ENCODE assay signal across 10 cellular contexts in genomic region chr3:1092771-1093170, GRCh38. TPM values are rescaled to one million over a fixed set of nuclear protein-coding genes. Genes with fewer than 3 reads are reported as not detected.
DNase-seq lines count a peak whose midpoint lies in the region; ATAC-seq and TF ChIP-seq lines count a peak whose summit lies in the region.
"Had no signal": no experiment of that assay in that cellular context is flagged by ENCODE, and none has a peak within 500 bp of the region (broad histone marks: within the 10 kb centered on the region; RNA-seq: fewer than 3 reads in every experiment).

Gene CNTN6 (plus strand): TSS chr3:1093024. CDS start chr3:1148009, 54,985 bp downstream.

- H3K36me3 Mint-ChIP-seq in chondrocyte (ENCODE audit: low read depth), result peaks cover 6% of the 10 kb centered on the region

- DNase-seq in NCI-H2171 treated with DMSO at 0.1 percent for 48 hours (lab: John Stamatoyannopoulos, UW) (peak; percentile 19), NCI-H2171 (lab: John Stamatoyannopoulos, UW) (no peak), chondrocyte (ENCODE audit: low spot score) (no peak), left lung (no peak), superior temporal gyrus (ENCODE audit: extremely low spot score) (peak; percentile 68), psoas muscle (no peak), GM19240 (ENCODE audit: insufficient read length, low spot score) (no peak), PC-9 (no peak)
- DNase-seq: DMS153 had no signal

- H3F3A ChIP-seq in PC-9 (ENCODE audit: insufficient read depth, low read depth), result no peaks in the 10 kb centered on the region

- CTCF ChIA-PET in PC-9 (lab: Charles Lee), result no interaction called here

- H3K36me3 ChIP-seq in left lung, result no peaks in the 10 kb centered on the region
- no peaks in the 10 kb centered on the region for H3K36me3 ChIP-seq in psoas muscle (ENCODE audit: insufficient read depth in 1 of 2, low read depth in 1 of 2)
- H3K36me3 ChIP-seq in PC-9 (ENCODE audit: low read depth), result no peaks in the 10 kb centered on the region
- H3K36me3 ChIP-seq: SJSA1 had no signal

- H3K4me2 ChIP-seq in PC-9, result no peak within 1 kb of the TSS

- H3K9me3 Mint-ChIP-seq in chondrocyte (ENCODE audit: low read depth), result peaks cover 11% of the 10 kb centered on the region

- ATAC-seq in left lung (peak; percentile 73), psoas muscle (no peak)

- no peaks in the 10 kb centered on the region for H3K79me2 ChIP-seq in PC-9 (ENCODE audit: low read depth)

- H3K27me3 Mint-ChIP-seq in chondrocyte (ENCODE audit: low read depth), result no peaks in the 10 kb centered on the region

- intact Hi-C loops in left lung (cut with DNase I), result no loop called here
- intact Hi-C loops in psoas muscle (cut with DNase I), result no loop called here
- intact Hi-C loops in PC-9 (cut with micrococcal nuclease; ENCODE audit: unreplicated experiment), result no loop called here

- H3K27ac Mint-ChIP-seq in chondrocyte (ENCODE audit: unreplicated experiment), result peak within 1 kb of the TSS; percentile 54

- TF ChIP-seq CTCF in chondrocyte (IDR thresholded peaks at IDR 0.05) (no peak), left lung (IDR thresholded peaks at IDR 0.05) (no peak), psoas muscle (IDR thresholded peaks at IDR 0.05) (no peak), PC-9 (conservative IDR thresholded peaks at IDR 0.05) (no peak)

- no peaks in the 10 kb centered on the region for H3K27me3 ChIP-seq in left lung
- no peaks in the 10 kb centered on the region for H3K27me3 ChIP-seq in psoas muscle (ENCODE audit: insufficient read depth in 3 of 3, low read length in 2 of 3)
- no peaks in the 10 kb centered on the region for H3K27me3 ChIP-seq in PC-9 (ENCODE audit: insufficient read depth, low read depth)
- H3K27me3 ChIP-seq: SJSA1 had no signal

- peaks cover 41% of the 10 kb centered on the region for H3K4me1 Mint-ChIP-seq in chondrocyte (ENCODE audit: low read depth)

- 13 to 27% (median 23%) methylated on average over 7 of the region's 7 CpGs for WGBS in psoas muscle, 3 donors

- POLR2A ChIA-PET in PC-9 (lab: Charles Lee; ENCODE audit: unreplicated experiment), result no interaction called here

- peak within 1 kb of the TSS; percentile 63 for H3K4me3 Mint-ChIP-seq in chondrocyte (ENCODE audit: unreplicated experiment)

- H2AFZ ChIP-seq in PC-9, result no peak within 1 kb of the TSS

- peak within 1 kb of the TSS in 1 of 2 donors; percentile 17 for H3K4me3 ChIP-seq in left lung
- no peak within 1 kb of the TSS for H3K4me3 ChIP-seq in psoas muscle
- H3K4me3 ChIP-seq in PC-9, result no peak within 1 kb of the TSS
- H3K4me3 ChIP-seq: SJSA1 had no signal

- H3K9me3 ChIP-seq in left lung, result peaks cover 0 to 6% of the 10 kb centered on the region in 2 donors
- H3K9me3 ChIP-seq in psoas muscle, result no peaks in the 10 kb centered on the region
- no peaks in the 10 kb centered on the region for H3K9me3 ChIP-seq in PC-9 (ENCODE audit: insufficient read depth, low read depth)
- H3K9me3 ChIP-seq: SJSA1 had no signal

- no TSS peak for BruUV-seq in PC-9 (replicated peaks; lab: Mats Ljungman, UMichigan)

- H4K20me1 ChIP-seq in PC-9 (ENCODE audit: insufficient read depth), result no peaks in the 10 kb centered on the region

- no peaks in the 10 kb centered on the region for H3K4me1 ChIP-seq in left lung
- no peaks in the 10 kb centered on the region for H3K4me1 ChIP-seq in psoas muscle
- no peaks in the 10 kb centered on the region for H3K4me1 ChIP-seq in PC-9 (replicated peaks; ENCODE audit: insufficient read depth)
- H3K4me1 ChIP-seq: SJSA1 had no signal

- H3K27ac ChIP-seq in left lung, result peak within 1 kb of the TSS in 1 of 2 donors; percentile 4
- no peak within 1 kb of the TSS for H3K27ac ChIP-seq in psoas muscle
- H3K27ac ChIP-seq in PC-9, result no peak within 1 kb of the TSS
- H3K27ac ChIP-seq: SJSA1 had no signal

- no peaks in the 10 kb centered on the region for H3K9me2 ChIP-seq in PC-9 (ENCODE audit: insufficient read depth)

RNA-seq across cellular contexts. Expression of gene CNTN6, which starts in this region (rescaled TPM):
- total RNA-seq in chondrocyte (2.1 to 8.3 TPM (median 2.2 TPM) in 3 replicates), left lung (1 to 10 TPM; 3.0 to 5.4 TPM), psoas muscle (under 1 TPM in 1 of 4 donors, not detected in 3; 0.10 TPM), PC-9 (2021) (not detected in 2 replicates)
- not detected for polyA plus RNA-seq in psoas muscle
- total RNA-seq: SJSA1 had no signal

Comparison
In these comparisons a context has a peak if more than half of its experiments do, and no peak if none do; other contexts are left out.
1. DNase-seq: peak in NCI-H2171 treated with DMSO at 0.1 percent for 48 hours (single experiment) and superior temporal gyrus (single experiment); none in NCI-H2171 (single experiment), chondrocyte (single experiment), left lung (0 of 2), psoas muscle (0 of 2), GM19240 (single experiment) and PC-9 (0 of 2).